ENCODE assay signal across 35 cellular contexts in the genomic region with DNA sequence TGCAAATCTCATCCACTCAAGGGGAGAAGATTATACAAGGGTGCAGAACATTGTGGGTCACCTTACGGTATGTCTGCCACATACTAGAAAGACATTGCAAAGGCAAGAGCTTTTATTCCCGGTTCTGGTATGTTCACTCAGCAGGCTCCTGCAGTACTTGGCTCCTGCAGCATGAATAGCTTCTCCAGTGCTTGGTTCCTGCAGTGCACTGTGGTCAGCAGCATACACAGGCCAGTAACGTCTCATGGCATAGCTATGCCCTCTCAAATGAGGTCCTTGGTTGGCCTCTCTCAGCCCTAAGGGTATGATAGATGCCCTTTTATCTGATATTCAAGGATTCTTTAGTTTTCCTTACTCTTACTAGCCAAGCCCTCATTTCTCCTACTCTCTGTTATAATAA. TPM values are rescaled to one million over a fixed set of nuclear protein-coding genes. Genes with fewer than 3 reads are reported as not detected.
DNase-seq lines count a peak whose midpoint lies in the region; ATAC-seq, FAIRE-seq and TF ChIP-seq lines count a peak whose summit lies in the region.
"Had no signal": no experiment of that assay in that cellular context is flagged by ENCODE, and none has a peak within 500 bp of the region (broad histone marks: within the 10 kb centered on the region; RNA-seq: fewer than 3 reads in every experiment).

No MANE protein-coding gene starts in this region.

- H3K4me3 Mint-ChIP-seq in HFFc6, result no peak overlapping the region
- H3K4me3 Mint-ChIP-seq: activated B cell treated with CpG ODN at 0.5 μM for 24 hours; activated CD8-positive, alpha-beta memory T cell treated with anti-CD3 and anti-CD28 coated beads, Interleukin-2, amount 10 ng/mL, durations not matched to agents 7 days and 5 days; CD8-positive, alpha-beta memory T cell; naive thymus-derived CD8-positive, alpha-beta T cell had no signal

- no peak for TF ChIP-seq CTCF in AG04449 (IDR thresholded peaks at IDR 0.05; ENCODE audit: insufficient read depth, low read length, missing control alignments)
- no peak for TF ChIP-seq CTCF in HFFc6 (IDR thresholded peaks at IDR 0.05)
- TF ChIP-seq CTCF in pancreas (IDR thresholded peaks at IDR 0.05), result no peak

- H3K4me1 ChIP-seq in pancreas, result no peaks in the 10 kb centered on the region
- H3K4me1 ChIP-seq: adrenal gland, BE2C, esophagus muscularis mucosa, left ventricle myocardium inferior, thyroid gland had no signal

- DNase-seq in AG04449 (ENCODE audit: low read depth, low spot score) (peak; percentile 24), HFFc6 (peak; percentile 73), astrocyte of the hippocampus (ENCODE audit: low read depth, low spot score) (peak; percentile 73), foreskin melanocyte (peak; percentile 61), pancreas (no peak), iPS-NIHi7 (ENCODE audit: extremely low spot score) (no peak), A172 (ENCODE audit: low spot score) (no peak)
- DNase-seq: 8988T; activated B cell treated with CpG ODN at 0.5 μM for 24 hours; activated CD4-positive, alpha-beta T cell treated with anti-CD3 and anti-CD28 coated beads, Interleukin-2, amount 50 U/mL, for 1 hour; activated CD8-positive, alpha-beta memory T cell treated with anti-CD3 and anti-CD28 coated beads, Interleukin-2, amount 10 ng/mL, durations not matched to agents 7 days and 5 days; activated naive CD4-positive, alpha-beta T cell; activated T-cell treated with anti-CD3 and anti-CD28 coated beads, Interleukin-2, amount 50 U/mL, for 48 hours; adrenal gland; BE2C; CD8-positive, alpha-beta memory T cell; cortex of kidney; DMS 273 treated with DMSO at 0.1 percent for 48 hours; left ventricle myocardium inferior; midbrain; naive thymus-derived CD8-positive, alpha-beta T cell; NCI-H1436; NCI-H2107; stimulated activated CD4-positive, alpha-beta T cell treated with anti-CD3 and anti-CD28 coated beads, Interleukin-2, amount 100 ng/mL, for 24 hours; stomach had no signal

- no peak for ATAC-seq in pancreas
- ATAC-seq in HG03521 (IDR thresholded peaks at IDR 0.05; ENCODE audit: unreplicated experiment), result no peak
- ATAC-seq: activated CD8-positive, alpha-beta memory T cell treated with anti-CD3 and anti-CD28 coated beads, Interleukin-2, amount 10 ng/mL, durations not matched to agents 7 days and 5 days; naive thymus-derived CD8-positive, alpha-beta T cell; Right ventricle myocardium inferior had no signal

- H3K4me1 Mint-ChIP-seq in HFFc6 (ENCODE audit: low read depth), result peaks cover 14% of the 10 kb centered on the region; the same call in 1 of the 2 replicates
- H3K4me1 Mint-ChIP-seq: activated B cell treated with CpG ODN at 0.5 μM for 24 hours; activated CD8-positive, alpha-beta memory T cell treated with anti-CD3 and anti-CD28 coated beads, Interleukin-2, amount 10 ng/mL, durations not matched to agents 7 days and 5 days; CD8-positive, alpha-beta memory T cell; naive thymus-derived CD8-positive, alpha-beta T cell had no signal

- no peaks in the 10 kb centered on the region for H3K9me3 Mint-ChIP-seq in HFFc6
- H3K9me3 Mint-ChIP-seq: activated B cell treated with CpG ODN at 0.5 μM for 24 hours; CD8-positive, alpha-beta memory T cell had no signal

- WGBS in pancreas, 2 donors, result 82% methylated on average over 3 of the region's 3 CpGs

- no peak overlapping the region for H3K27ac ChIP-seq in pancreas
- H3K27ac ChIP-seq: adrenal gland, esophagus muscularis mucosa, KMS-11, left ventricle myocardium inferior, stomach, thyroid gland had no signal

- intact Hi-C loops in pancreas (cut with DNase I), result no loop called here

- POLR2A ChIA-PET in AG04449 (lab: Yijun Ruan, JAX), result interaction anchor here (0.9 kb wide), 1 partner anchor 11 kb away, joined by 3 read pairs; no protein-coding TSS in a partner anchor

- no peaks in the 10 kb centered on the region for H3K9me3 ChIP-seq in pancreas
- H3K9me3 ChIP-seq: adrenal gland, BE2C, esophagus muscularis mucosa, left ventricle myocardium inferior, stomach, thyroid gland had no signal

- H3K4me3 ChIP-seq in AG04449 (ENCODE audit: low read depth, low read length) (no peak overlapping the region), pancreas (no peak overlapping the region)
- H3K4me3 ChIP-seq: adrenal gland, esophagus muscularis mucosa, left ventricle myocardium inferior, smooth muscle cell, stomach, thyroid gland had no signal

- no peaks in the 10 kb centered on the region for H3K36me3 Mint-ChIP-seq in HFFc6 (ENCODE audit: low read depth)
- H3K36me3 Mint-ChIP-seq: activated CD8-positive, alpha-beta memory T cell treated with anti-CD3 and anti-CD28 coated beads, Interleukin-2, amount 10 ng/mL, durations not matched to agents 7 days and 5 days; CD8-positive, alpha-beta memory T cell; naive thymus-derived CD8-positive, alpha-beta T cell had no signal

- peaks cover 2% of the 10 kb centered on the region; the same call in 1 of the 2 replicates for H3K27me3 Mint-ChIP-seq in HFFc6 (ENCODE audit: insufficient read depth)

- no peak overlapping the region for H3K27ac Mint-ChIP-seq in HFFc6
- H3K27ac Mint-ChIP-seq: activated B cell treated with CpG ODN at 0.5 μM for 24 hours; activated CD8-positive, alpha-beta memory T cell treated with anti-CD3 and anti-CD28 coated beads, Interleukin-2, amount 10 ng/mL, durations not matched to agents 7 days and 5 days; CD8-positive, alpha-beta memory T cell; naive thymus-derived CD8-positive, alpha-beta T cell had no signal

- no peaks in the 10 kb centered on the region for H3K27me3 ChIP-seq in pancreas
- H3K27me3 ChIP-seq: adrenal gland, BE2C, esophagus muscularis mucosa, stomach, thyroid gland had no signal

- no peaks in the 10 kb centered on the region for H3K36me3 ChIP-seq in pancreas
- H3K36me3 ChIP-seq: adrenal gland, BE2C, esophagus muscularis mucosa, left ventricle myocardium inferior, stomach, thyroid gland had no signal

- CTCF ChIA-PET in AG04449 (lab: Yijun Ruan, JAX), result interaction anchor here (0.9 to 4.0 kb wide), 6 partner anchors 9 to 142 kb away, joined by 3 to 39 read pairs (median 4); no protein-coding TSS in a partner anchor

- no peak for FAIRE-seq in pancreas (lab: Jason Lieb, UNC)
- FAIRE-seq: G401.6, islet of Langerhans had no signal

RNA-seq across cellular contexts. Expression of gene TCP11, which starts 12.6 kb away (rescaled TPM):
- total RNA-seq in HFFc6 (2021; fragmentation: NEBNext Ultra II Directional; extraction: Animal tissue kit (Norgen Biotek cat#: 25700)), result under 1 TPM; 0.31 to 0.70 (median 0.37) TPM
- total RNA-seq in pancreas, result under 1 TPM in 1 of 6 donors, not detected in 5; 0.34 TPM
- under 1 TPM in 1 of 2 donors, not detected in 1; 0.14 TPM for polyA plus RNA-seq in pancreas
- not detected in 2 replicates for total RNA-seq in A172 (2014; rRNA removed; shearing (Covaris generic))
- total RNA-seq: activated B cell treated with CpG ODN at 0.5 μM for 24 hours; activated CD8-positive, alpha-beta memory T cell treated with anti-CD3 and anti-CD28 coated beads, Interleukin-2, amount 10 ng/mL, durations not matched to agents 7 days and 5 days; CD8-positive, alpha-beta memory T cell; left ventricle myocardium inferior; naive thymus-derived CD8-positive, alpha-beta T cell; NCI-H460; omental fat pad; Right ventricle myocardium inferior; smooth muscle cell had no signal
- polyA plus RNA-seq: CD8-positive, alpha-beta memory T cell; naive thymus-derived CD8-positive, alpha-beta T cell had no signal

Comparison
In these comparisons a context has a peak if more than half of its experiments do, and no peak if none do; other contexts are left out.
1. DNase-seq: peak in AG04449 (single experiment), HFFc6 (single experiment), astrocyte of the hippocampus (single experiment) and foreskin melanocyte (single experiment); none in pancreas (0 of 6), iPS-NIHi7 (single experiment) and A172 (single experiment).